10 cellular contexts compared by ENCODE assay signal in the genomic region with DNA sequence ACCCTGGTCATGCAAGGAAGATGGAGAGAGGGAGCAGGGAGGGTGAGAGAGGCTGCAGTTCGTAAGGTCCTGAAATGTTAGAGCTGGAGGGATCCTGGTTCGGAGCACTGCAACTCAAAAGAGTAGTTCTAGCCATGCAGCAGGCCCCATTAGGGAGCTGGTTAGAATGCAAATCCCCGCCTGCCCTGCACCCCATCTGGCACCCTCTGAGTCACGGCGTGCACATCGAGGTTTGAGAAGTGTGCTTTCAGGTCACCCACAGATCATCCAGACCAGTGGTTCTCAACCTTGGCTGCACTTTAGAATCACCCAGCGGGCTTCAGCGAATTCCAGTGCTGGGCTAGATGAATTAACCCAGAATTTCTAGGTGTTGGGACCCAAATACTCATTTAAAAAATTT. TPM values are rescaled to one million over a fixed set of nuclear protein-coding genes. Genes with fewer than 3 reads are reported as not detected.
DNase-seq lines count a peak whose midpoint lies in the region; ATAC-seq, FAIRE-seq and TF ChIP-seq lines count a peak whose summit lies in the region.
"Had no signal": no experiment of that assay in that cellular context is flagged by ENCODE, and none has a peak within 500 bp of the region (broad histone marks: within the 10 kb centered on the region; RNA-seq: fewer than 3 reads in every experiment).

No MANE protein-coding gene starts in this region.

- no peak overlapping the region for H3K4me2 ChIP-seq in mesendoderm (ENCODE audit: low read length)

- no peak overlapping the region for H3K27ac ChIP-seq in mesendoderm (ENCODE audit: low read depth, low read length)
- H3K27ac ChIP-seq: thyroid gland, VCaP had no signal

- no peak overlapping the region for H3K18ac ChIP-seq in mesendoderm (ENCODE audit: low read length)

- H4K8ac ChIP-seq in mesendoderm (ENCODE audit: low read depth, low read length) = no peak overlapping the region

- no peak for TF ChIP-seq CTCF in endothelial cell (IDR thresholded peaks at IDR 0.05; ENCODE audit: unreplicated experiment)

- no peak for FAIRE-seq in HTR-8/SVneo (lab: Jason Lieb, UNC)

- H3K56ac ChIP-seq in mesendoderm (ENCODE audit: low read length) = no peak overlapping the region

- H2AK5ac ChIP-seq in mesendoderm (ENCODE audit: low read length) = no peak overlapping the region

- no peak overlapping the region for H3K23ac ChIP-seq in mesendoderm (ENCODE audit: low read length)

- no peaks in the 10 kb centered on the region for H3K9me3 Mint-ChIP-seq in endothelial cell (ENCODE audit: unreplicated experiment)

- no peak overlapping the region for H3K4me3 ChIP-seq in mesendoderm (ENCODE audit: low read length)
- H3K4me3 ChIP-seq: thyroid gland had no signal

- H3K27me3 ChIP-seq in mesendoderm (ENCODE audit: insufficient read depth, low read length, poor library complexity) = no peaks in the 10 kb centered on the region
- H3K27me3 ChIP-seq: thyroid gland had no signal

- H3K27ac Mint-ChIP-seq in endothelial cell (ENCODE audit: unreplicated experiment) = no peak overlapping the region

- H3K27me3 Mint-ChIP-seq in endothelial cell (ENCODE audit: unreplicated experiment) = peaks cover 7% of the 10 kb centered on the region

- no peak overlapping the region for H3K4me3 Mint-ChIP-seq in endothelial cell (ENCODE audit: unreplicated experiment)

- no peak overlapping the region for H3K9ac ChIP-seq in mesendoderm (ENCODE audit: low read length)

- H3K4ac ChIP-seq in mesendoderm (ENCODE audit: low read depth, low read length) = no peak overlapping the region

- H3K36me3 ChIP-seq in mesendoderm (ENCODE audit: control insufficient read depth, insufficient read depth, low read length) = no peaks in the 10 kb centered on the region
- H3K36me3 ChIP-seq: thyroid gland had no signal

- peak; percentile 56 for DNase-seq in glomerular visceral epithelial cell (ENCODE audit: extremely low spot score)
- DNase-seq in inferior parietal cortex (ENCODE audit: extremely low spot score) = no peak
- DNase-seq in endothelial cell (ENCODE audit: low spot score) = no peak
- no peak for DNase-seq in HTR-8/SVneo (ENCODE audit: insufficient read length, low spot score)
- DNase-seq in mesendoderm = no peak

- ATAC-seq in GM18520 (IDR thresholded peaks at IDR 0.05; ENCODE audit: unreplicated experiment) (peak; percentile 99), GM21619 (IDR thresholded peaks at IDR 0.05; ENCODE audit: unreplicated experiment) (peak; percentile 99), HG03354 (IDR thresholded peaks at IDR 0.05; ENCODE audit: poor library complexity, severe bottlenecking, unreplicated experiment) (peak; percentile 85)

- no peak overlapping the region for H2BK5ac ChIP-seq in mesendoderm (ENCODE audit: low read length)

- H3K4me1 ChIP-seq in mesendoderm (ENCODE audit: control insufficient read depth, low read depth, low read length) = peaks cover 21% of the 10 kb centered on the region

- H2BK15ac ChIP-seq in mesendoderm (replicated peaks; ENCODE audit: low read depth) = no peak overlapping the region

- peaks cover 8% of the 10 kb centered on the region for H3K36me3 Mint-ChIP-seq in endothelial cell (ENCODE audit: low read depth, unreplicated experiment)

- no peak overlapping the region for H2BK120ac ChIP-seq in mesendoderm (ENCODE audit: low read depth, low read length)

- no peaks in the 10 kb centered on the region for H3K79me2 ChIP-seq in mesendoderm (ENCODE audit: control insufficient read depth, insufficient read depth, low read length)

- no peaks in the 10 kb centered on the region for H3K4me1 Mint-ChIP-seq in endothelial cell (ENCODE audit: unreplicated experiment)

- no CpG with 5 or more reads among the region's 8 CpGs for WGBS in mesendoderm (ENCODE audit: extremely low coverage, insufficient coverage, low lambda C conversion rate)

- H3K79me1 ChIP-seq in mesendoderm (ENCODE audit: low read length) = peaks cover 1% of the 10 kb centered on the region

- H4K5ac ChIP-seq in mesendoderm (ENCODE audit: low read length) = no peak overlapping the region

RNA-seq across cellular contexts. Expression of a gene that starts 48.2 kb away (rescaled TPM):
- total RNA-seq in endothelial cell (ENCODE audit: unreplicated experiment) = 25.9 TPM
- polyA plus RNA-seq in mesendoderm (2013, experiment 1 of 2) = 8.4 TPM
- polyA plus RNA-seq in mesendoderm (2013, experiment 2 of 2) = 8.7 TPM
